Comparison of ENCODE assay signal across 28 cellular contexts in the genomic region with DNA sequence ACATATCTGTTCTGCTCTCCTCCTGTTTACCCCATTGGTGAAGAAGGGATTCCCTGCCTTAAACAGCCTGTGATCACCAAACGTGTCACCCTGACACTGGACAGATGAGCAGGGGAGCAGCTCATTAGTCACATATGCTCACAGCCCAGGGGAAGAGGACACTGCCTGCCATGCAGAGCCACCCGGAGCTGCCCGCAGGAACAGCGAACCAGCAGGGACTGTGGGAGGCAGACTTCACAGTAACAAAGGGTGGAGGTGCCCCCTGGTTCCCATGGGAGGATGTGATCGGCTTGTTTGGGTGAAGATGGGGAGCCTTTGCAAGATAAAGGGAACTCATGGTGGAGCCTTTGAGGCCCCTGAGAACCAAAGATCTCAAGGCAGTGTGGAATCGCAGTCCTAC.
"Had no signal": no experiment of that assay in that cellular context is flagged by ENCODE, and none has a peak within 500 bp of the region (broad histone marks: within the 10 kb centered on the region; RNA-seq: fewer than 3 reads in every experiment).

No MANE protein-coding gene starts in this region.

- H3K27ac Mint-ChIP-seq: dendritic cell treated with granulocyte-macrophage colony-stimulating factor and Interleukin-4, amounts not matched to agents 40 ng/mL and 50 ng/mL, for 4 days; naive thymus-derived CD8-positive, alpha-beta T cell; nephron progenitor cell; stimulated activated memory B cell treated with anti-CD40 and anti-IgM and Interleukin-4, amounts not matched to agents 10 μg/mL and 1 μg/mL and 100 μg/mL, for 72 hours had no signal

- H3K27ac ChIP-seq: colonic mucosa, esophagus squamous epithelium, heart right ventricle, lower lobe of right lung, ovary, psoas muscle, skin epidermis, spleen, testis, tibial artery, upper lobe of right lung, uterus had no signal

- H3K4me3 Mint-ChIP-seq: dendritic cell treated with granulocyte-macrophage colony-stimulating factor and Interleukin-4, amounts not matched to agents 40 ng/mL and 50 ng/mL, for 4 days; naive thymus-derived CD8-positive, alpha-beta T cell; nephron progenitor cell; stimulated activated memory B cell treated with anti-CD40 and anti-IgM and Interleukin-4, amounts not matched to agents 10 μg/mL and 1 μg/mL and 100 μg/mL, for 72 hours had no signal

- H3K4me3 ChIP-seq: colonic mucosa, esophagus squamous epithelium, heart right ventricle, lower lobe of right lung, ovary, psoas muscle, skin epidermis, spleen, testis, tibial artery, upper lobe of right lung, uterus had no signal

- DNase-seq: colonic mucosa; effector CD8-positive, alpha-beta T cell; erythroblast; esophagus squamous epithelium; foreskin melanocyte; glutamatergic neuron; heart right ventricle; hypothalamus; left ventricle myocardium superior; lower lobe of right lung; naive thymus-derived CD8-positive, alpha-beta T cell; nephron progenitor cell; occipital lobe; ovary; posterior cingulate gyrus; psoas muscle; right cardiac atrium; spleen; stimulated activated CD4-positive, alpha-beta T cell treated with anti-CD3 and anti-CD28 coated beads, Interleukin-4, amount 100 ng/mL, for 4 hours; stimulated activated naive CD8-positive, alpha-beta T cell treated with anti-CD3 and anti-CD28 coated beads, Interleukin-15, Interleukin-2, amounts not matched to agents 100 U/mL and 50 U/mL, for 24 hours; substantia nigra; testis; tibial artery; upper lobe of right lung; uterus had no signal

- H3K9me3 ChIP-seq: colonic mucosa, esophagus squamous epithelium, lower lobe of right lung, ovary, testis, tibial artery, upper lobe of right lung, uterus had no signal

- ATAC-seq: heart right ventricle; left ventricle myocardium superior; lower lobe of right lung; naive thymus-derived CD8-positive, alpha-beta T cell; psoas muscle; right cardiac atrium; stimulated activated memory B cell treated with anti-CD40 and anti-IgM and Interleukin-4, amounts not matched to agents 10 μg/mL and 1 μg/mL and 100 μg/mL, for 72 hours; stimulated activated naive CD8-positive, alpha-beta T cell treated with anti-CD3 and anti-CD28 coated beads, Interleukin-15, Interleukin-2, amounts not matched to agents 100 U/mL and 50 U/mL, for 24 hours; upper lobe of right lung had no signal

- H3K27me3 ChIP-seq: colonic mucosa, heart right ventricle, ovary, testis, upper lobe of right lung, uterus had no signal

- H3K4me1 ChIP-seq: colonic mucosa, esophagus squamous epithelium, heart right ventricle, psoas muscle, spleen, testis, tibial artery, uterus had no signal

- H3K4me1 Mint-ChIP-seq: naive thymus-derived CD8-positive, alpha-beta T cell; stimulated activated memory B cell treated with anti-CD40 and anti-IgM and Interleukin-4, amounts not matched to agents 10 μg/mL and 1 μg/mL and 100 μg/mL, for 72 hours had no signal

- H3K36me3 ChIP-seq: colonic mucosa, esophagus squamous epithelium, heart right ventricle, lower lobe of right lung, ovary, spleen, tibial artery, upper lobe of right lung, uterus had no signal
